ENCODE assay signal across 8 cellular contexts in the genomic region with DNA sequence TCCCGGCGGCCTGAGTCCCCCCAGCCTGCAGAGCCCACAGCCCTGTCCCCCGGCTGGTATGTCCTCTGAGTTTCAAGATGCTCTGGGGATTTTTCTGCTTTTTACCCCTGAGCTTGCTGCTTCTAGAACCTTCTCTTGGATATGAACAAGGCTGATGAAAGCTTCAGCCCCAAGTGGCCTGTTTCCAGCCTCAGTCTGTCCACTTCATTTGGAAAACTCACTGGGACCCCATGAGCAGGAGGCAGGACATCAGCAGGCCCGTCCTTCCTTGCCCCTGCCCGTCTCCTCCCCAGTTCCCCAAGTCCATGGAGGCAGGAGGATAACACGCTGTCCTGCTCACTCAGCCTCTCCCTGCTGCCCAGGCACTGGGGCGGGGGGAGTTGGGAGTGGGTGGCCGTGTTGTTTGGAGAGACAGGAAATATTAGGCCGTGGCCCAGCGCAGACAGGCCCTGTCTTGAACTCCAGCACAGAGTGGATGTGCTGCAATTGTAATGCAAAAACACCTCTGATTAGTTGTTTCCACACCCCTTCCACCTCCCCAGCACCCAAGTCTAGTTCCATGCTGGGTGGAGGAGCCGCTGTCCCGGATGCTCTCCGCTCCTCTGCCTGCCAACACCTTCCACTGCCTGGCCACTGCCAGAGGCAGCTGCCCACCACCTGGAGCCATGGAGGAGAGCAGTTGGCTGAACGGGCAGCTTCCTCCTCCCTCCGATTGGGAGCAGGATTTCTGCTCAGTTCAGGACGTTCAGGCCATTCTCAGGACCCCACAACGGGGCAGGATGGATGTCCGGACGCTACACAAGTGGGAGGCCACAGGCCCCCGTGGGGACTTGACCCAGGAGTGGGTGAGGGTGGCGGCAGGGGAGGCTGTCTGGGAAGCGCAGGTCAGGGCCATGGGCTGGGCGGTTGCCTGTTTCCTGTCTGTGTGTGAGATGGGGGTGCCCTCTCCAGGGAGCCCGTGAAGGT.
DNase-seq lines count a peak whose midpoint lies in the region; ATAC-seq and TF ChIP-seq lines count a peak whose summit lies in the region.

No MANE protein-coding gene starts in this region.

- DNase-seq in HAP-1 (ENCODE audit: low spot score in 2 of 2), result peak; percentile 43 to 64
- peak; percentile 41 for DNase-seq in adipocyte (ENCODE audit: low read depth)
- DNase-seq in spleen, result peak; percentile 74
- no peak for DNase-seq in amniotic stem cell (lab: John Stamatoyannopoulos, UW)

- ATAC-seq in HG02610 (IDR thresholded peaks at IDR 0.05; ENCODE audit: unreplicated experiment) (no peak), GM19324 (IDR thresholded peaks at IDR 0.05; ENCODE audit: low FRiP score, unreplicated experiment) (no peak), HG02973 (IDR thresholded peaks at IDR 0.05; ENCODE audit: unreplicated experiment) (no peak)

- H3K9ac ChIP-seq in adipocyte (ENCODE audit: low read length) (peak overlapping the region; percentile 88), iPS-20b (ENCODE audit: low read depth, low read length) (peak overlapping the region; percentile 44)

- intact Hi-C loops in spleen (cut with DNase I; ENCODE audit: low total_unique reads), result no loop called here

- H3K9me3 ChIP-seq in HAP-1 (0 out of 2 replicates have a peak, but pooled peaks cover 4% of the 10 kb centered on the region), adipocyte (ENCODE audit: control insufficient read depth, low read length) (no peaks in the 10 kb centered on the region), iPS-20b (ENCODE audit: insufficient read depth, low read depth, low read length) (no peaks in the 10 kb centered on the region), spleen (peaks cover 0 to 3% (median 0%) of the 10 kb centered on the region in 8 donors)

- no peaks in the 10 kb centered on the region for H3K27me3 ChIP-seq in HAP-1 (ENCODE audit: low read depth)
- no peaks in the 10 kb centered on the region for H3K27me3 ChIP-seq in adipocyte (replicated peaks; ENCODE audit: control insufficient read depth, insufficient read depth, low read length)
- H3K27me3 ChIP-seq in iPS-20b (ENCODE audit: insufficient read depth, low read length), result 0 out of 2 replicates have a peak, but pooled peaks cover 3% of the 10 kb centered on the region
- H3K27me3 ChIP-seq in spleen (replicated peaks in 1 of 7), result peaks cover 0 to 3% (median 0%) of the 10 kb centered on the region in 7 donors

- TF ChIP-seq POLR2A in spleen (IDR thresholded peaks at IDR 0.05), result no peak

- no peak for TF ChIP-seq CTCF in spleen (IDR thresholded peaks at IDR 0.05 in 8 of 11, conservative IDR thresholded peaks at IDR 0.05 in 3 of 11)

- WGBS in spleen, 5 donors, result 33 to 56% (median 41%) methylated on average over 17 to 24 of the region's 24 CpGs

- peaks cover 14% of the 10 kb centered on the region for H3K4me1 ChIP-seq in HAP-1
- H3K4me1 ChIP-seq in adipocyte (ENCODE audit: control insufficient read depth, insufficient read depth, low read length), result peaks cover 36% of the 10 kb centered on the region
- peaks cover 11% of the 10 kb centered on the region; the same call in 1 of the 2 replicates for H3K4me1 ChIP-seq in iPS-20b (ENCODE audit: insufficient read depth, low read length)
- peaks cover 10 to 48% (median 31%) of the 10 kb centered on the region in 6 donors for H3K4me1 ChIP-seq in spleen

- H3K36me3 ChIP-seq in HAP-1 (replicated peaks) (no peaks in the 10 kb centered on the region), adipocyte (ENCODE audit: control insufficient read depth, insufficient read depth, low read length, severe bottlenecking) (no peaks in the 10 kb centered on the region), iPS-20b (ENCODE audit: insufficient read depth, low read depth, low read length) (no peaks in the 10 kb centered on the region), spleen (no peaks in the 10 kb centered on the region)

- no peak overlapping the region for H3K27ac ChIP-seq in iPS-20b (ENCODE audit: low read length)
- H3K27ac ChIP-seq in spleen, result peak overlapping the region in 7 of 8 donors; percentile 40 to 67 (median 57)

- H3K4me3 ChIP-seq in HAP-1 (no peak overlapping the region), adipocyte (ENCODE audit: low read length) (peak overlapping the region; percentile 32), iPS-20b (ENCODE audit: low read length) (no peak overlapping the region), spleen (no peak overlapping the region)

- in situ Hi-C loops in HAP-1 (cut with MboI; ENCODE audit: low sequenced_read_pairs), result no loop called here
